ENCODE assay signal across 8 cellular contexts in genomic region chr1:161044535-161044907, GRCh38. TPM values are rescaled to one million over a fixed set of nuclear protein-coding genes. Genes with fewer than 3 reads are reported as not detected.
DNase-seq lines count a peak whose midpoint lies in the region; ATAC-seq and TF ChIP-seq lines count a peak whose summit lies in the region.

No MANE protein-coding gene starts in this region.

- peak overlapping the region; percentile 92 to 99 (median 97) for H3K27ac ChIP-seq in BLaER1 treated with 17β-estradiol and CSF1 and Interleukin-3, amounts not matched to agents 10 nM and 100 nM
- peak overlapping the region; percentile 96 for H3K27ac ChIP-seq in ectodermal cell (ENCODE audit: insufficient read depth, low read depth, low read length, poor library complexity, severe bottlenecking)

- peaks cover 52% of the 10 kb centered on the region for H3K36me3 Mint-ChIP-seq in nephron (ENCODE audit: low read depth)

- peaks cover 0 to 7% (median 0%) of the 10 kb centered on the region in 11 experiments; a peak in 2 of 22 replicates for H3K9me3 ChIP-seq in BLaER1 treated with 17β-estradiol and CSF1 and Interleukin-3, amounts not matched to agents 10 nM and 100 nM (replicated peaks in 1 of 11)
- no peaks in the 10 kb centered on the region for H3K9me3 ChIP-seq in ectodermal cell (ENCODE audit: control insufficient read depth, low read length)

- no peak for ATAC-seq in GM19467 (IDR thresholded peaks at IDR 0.05; ENCODE audit: unreplicated experiment)
- no peak for ATAC-seq in HG02588 (IDR thresholded peaks at IDR 0.05; ENCODE audit: unreplicated experiment)
- no peak for ATAC-seq in activated CD4-positive, CD25-positive, alpha-beta regulatory T cell treated with anti-CD3 and anti-CD28 coated beads, Interleukin-2, amount 50 U/mL, for 24 hours

- peaks cover 58 to 67% (median 62%) of the 10 kb centered on the region in 11 experiments for H3K36me3 ChIP-seq in BLaER1 treated with 17β-estradiol and CSF1 and Interleukin-3, amounts not matched to agents 10 nM and 100 nM
- H3K36me3 ChIP-seq in ectodermal cell (ENCODE audit: control insufficient read depth, insufficient read depth, low read length) = peaks cover 20% of the 10 kb centered on the region

- H3K4me2 ChIP-seq in BLaER1 treated with 17β-estradiol and CSF1 and Interleukin-3, amounts not matched to agents 10 nM and 100 nM = peak overlapping the region; percentile 90 to 98 (median 95)

- no peak for TF ChIP-seq CTCF in nephron (IDR thresholded peaks at IDR 0.05; ENCODE audit: unreplicated experiment in 3 of 3)

- H3K4me1 Mint-ChIP-seq in nephron = peaks cover 19% of the 10 kb centered on the region

- DNase-seq in M059J (ENCODE audit: low read depth) (peak; percentile 46), DMS 273 treated with DMSO at 0.1 percent for 48 hours (lab: John Stamatoyannopoulos, UW) (no peak)

- peak overlapping the region; percentile 67 to 95 (median 89) for H3K4me3 ChIP-seq in BLaER1 treated with 17β-estradiol and CSF1 and Interleukin-3, amounts not matched to agents 10 nM and 100 nM
- peak overlapping the region; percentile 64 for H3K4me3 ChIP-seq in ectodermal cell (ENCODE audit: insufficient read depth, low read depth, low read length)

- peak overlapping the region; percentile 92 to 97 (median 95) for H3K9ac ChIP-seq in BLaER1 treated with 17β-estradiol and CSF1 and Interleukin-3, amounts not matched to agents 10 nM and 100 nM

- H3K27me3 Mint-ChIP-seq in nephron (ENCODE audit: low read depth) = peaks cover 19% of the 10 kb centered on the region

- peaks cover 27% of the 10 kb centered on the region for H3K9me3 Mint-ChIP-seq in nephron

- H4K20me1 ChIP-seq in BLaER1 treated with 17β-estradiol and CSF1 and Interleukin-3, amounts not matched to agents 10 nM and 100 nM = peaks cover 0 to 21% (median 3%) of the 10 kb centered on the region in 11 experiments; a peak in 8 of 22 replicates

- peak overlapping the region; percentile 99 to 100 (median 99) for H3K27ac Mint-ChIP-seq in nephron

- peaks cover 44 to 72% (median 57%) of the 10 kb centered on the region in 10 experiments for H3K4me1 ChIP-seq in BLaER1 treated with 17β-estradiol and CSF1 and Interleukin-3, amounts not matched to agents 10 nM and 100 nM
- H3K4me1 ChIP-seq in ectodermal cell (ENCODE audit: control insufficient read depth, insufficient read depth, low read length) = peaks cover 6% of the 10 kb centered on the region

- no peaks in the 10 kb centered on the region for H3K27me3 ChIP-seq in BLaER1 treated with 17β-estradiol and CSF1 and Interleukin-3, amounts not matched to agents 10 nM and 100 nM
- peaks cover 13% of the 10 kb centered on the region for H3K27me3 ChIP-seq in ectodermal cell (ENCODE audit: control insufficient read depth, insufficient read depth, low read length, poor library complexity, severe bottlenecking)

- H3K4me3 Mint-ChIP-seq in nephron = peak overlapping the region; percentile 86 to 92 (median 91)

RNA-seq across cellular contexts. Expression of gene USF1, which starts 1.3 kb away (rescaled TPM):
- 82.7 and 89.0 TPM in 2 replicates for total RNA-seq in M059J (2014; rRNA removed; shearing (Covaris generic))
- polyA plus RNA-seq in ectodermal cell (2013, experiment 1 of 4) = 83.4 TPM
- polyA plus RNA-seq in ectodermal cell (2013, experiment 2 of 4) = 73.6 TPM
- polyA plus RNA-seq in ectodermal cell (2013, experiment 3 of 4) = 62.7 TPM
- polyA plus RNA-seq in ectodermal cell (2013, experiment 4 of 4) = 62.8 TPM

RNA-seq across cellular contexts. Expression of gene TSTD1, which starts 5.8 kb away (rescaled TPM):
- 0.27 and 0.44 TPM in 2 replicates for total RNA-seq in M059J (2014; rRNA removed; shearing (Covaris generic))
- 57.6 TPM for polyA plus RNA-seq in ectodermal cell (2013, experiment 1 of 4)
- 54.1 TPM for polyA plus RNA-seq in ectodermal cell (2013, experiment 2 of 4)
- 52.0 TPM for polyA plus RNA-seq in ectodermal cell (2013, experiment 3 of 4)
- 63.6 TPM for polyA plus RNA-seq in ectodermal cell (2013, experiment 4 of 4)

RNA-seq across cellular contexts. Expression of gene F11R, which starts 23.6 kb away (rescaled TPM):
- total RNA-seq in M059J (2014; rRNA removed; shearing (Covaris generic)) = 46.8 and 90.8 TPM in 2 replicates
- 53.9 TPM for polyA plus RNA-seq in ectodermal cell (2013, experiment 1 of 4)
- polyA plus RNA-seq in ectodermal cell (2013, experiment 2 of 4) = 54.9 TPM
- polyA plus RNA-seq in ectodermal cell (2013, experiment 3 of 4) = 48.4 TPM
- polyA plus RNA-seq in ectodermal cell (2013, experiment 4 of 4) = 47.4 TPM

RNA-seq across cellular contexts. Expression of gene ARHGAP30, which starts 25.2 kb away (rescaled TPM):
- 0.12 TPM in 1 of 2 replicates, not detected in the other for total RNA-seq in M059J (2014; rRNA removed; shearing (Covaris generic))
- not detected for polyA plus RNA-seq in ectodermal cell (2013, experiment 1 of 4)
- polyA plus RNA-seq in ectodermal cell (2013, experiment 2 of 4) = 0.07 TPM
- not detected for polyA plus RNA-seq in ectodermal cell (2013, experiment 3 of 4)
- not detected for polyA plus RNA-seq in ectodermal cell (2013, experiment 4 of 4)

RNA-seq across cellular contexts. Expression of gene NECTIN4, which starts 44.8 kb away (rescaled TPM):
- total RNA-seq in M059J (2014; rRNA removed; shearing (Covaris generic)) = not detected in 2 replicates
- 0.17 TPM for polyA plus RNA-seq in ectodermal cell (2013, experiment 1 of 4)
- polyA plus RNA-seq in ectodermal cell (2013, experiment 2 of 4) = not detected
- not detected for polyA plus RNA-seq in ectodermal cell (2013, experiment 3 of 4)
- not detected for polyA plus RNA-seq in ectodermal cell (2013, experiment 4 of 4)
